ENCODE assay signal across 18 cellular contexts in the genomic region with DNA sequence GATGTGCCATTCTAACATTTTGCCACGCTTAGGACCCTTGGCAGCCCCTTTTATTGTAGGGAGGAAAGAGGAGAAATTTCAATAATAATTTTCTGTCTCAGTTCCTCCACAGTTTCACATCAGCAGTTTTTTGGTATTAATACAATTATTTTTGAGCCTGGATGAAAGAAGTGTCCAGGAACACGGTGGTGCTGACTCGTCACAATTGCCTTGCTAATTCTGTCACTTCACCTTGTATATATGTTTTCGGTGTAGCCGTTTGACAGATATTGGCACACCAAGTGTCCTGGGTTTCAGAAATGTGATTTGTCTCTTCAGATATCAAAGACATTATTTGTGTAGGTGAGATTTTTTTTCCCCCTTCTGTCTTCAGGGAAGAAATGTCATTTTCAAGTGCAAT.
DNase-seq lines count a peak whose midpoint lies in the region; ATAC-seq, FAIRE-seq and TF ChIP-seq lines count a peak whose summit lies in the region.
"Had no signal": no experiment of that assay in that cellular context is flagged by ENCODE, and none has a peak within 500 bp of the region (broad histone marks: within the 10 kb centered on the region; RNA-seq: fewer than 3 reads in every experiment).

No MANE protein-coding gene starts in this region.

- H3K36me3 ChIP-seq in IMR-90 (ENCODE audit: control insufficient read depth, insufficient read depth, low read length) (peaks cover 21% of the 10 kb centered on the region), H1 (ENCODE audit: control insufficient read depth in 2 of 4, insufficient read depth in 4 of 4, low read length in 3 of 4) (no peaks in the 10 kb centered on the region)

- H3K9me3 ChIP-seq in A549 (no peaks in the 10 kb centered on the region), IMR-90 (ENCODE audit: control insufficient read depth, insufficient read depth, low read length) (no peaks in the 10 kb centered on the region), H1 (ENCODE audit: insufficient read depth in 2 of 2, low read depth in 1 of 2, low read length in 1 of 2) (no peaks in the 10 kb centered on the region)
- H3K9me3 ChIP-seq: BLaER1, Caco-2 had no signal

- H3K27me3 ChIP-seq in IMR-90 (ENCODE audit: control insufficient read depth, insufficient read depth, low read length) (no peaks in the 10 kb centered on the region), H1 (replicated peaks in 1 of 4; ENCODE audit: control insufficient read depth in 3 of 4, extremely low read depth in 1 of 4, insufficient read depth in 3 of 4, low read length in 3 of 4) (no peaks in the 10 kb centered on the region)
- H3K27me3 ChIP-seq: BLaER1 had no signal

- POLR2A ChIA-PET in A549 (lab: Yijun Ruan, JAX), result interaction anchor here (0.6 kb wide), 2 partner anchors 190 to 1936 kb away, joined by 3 to 5 read pairs; a partner anchor contains a TSS
- POLR2A ChIA-PET in IMR-90 (lab: Charles Lee; ENCODE audit: unreplicated experiment), result interaction anchor here (0.6 to 0.7 kb wide), 2 partner anchors 579 to 766 kb away, joined by 4 to 7 read pairs; no protein-coding TSS in a partner anchor
- POLR2A ChIA-PET in H1 (lab: Charles Lee; ENCODE audit: partially characterized antibody), result interaction anchor here (0.6 kb wide), 1 partner anchor 133 kb away, joined by 3 read pairs; no protein-coding TSS in a partner anchor

- H4K5ac ChIP-seq in IMR-90 (ENCODE audit: low read depth, low read length) (no peak overlapping the region), H1 (ENCODE audit: insufficient read length, low read depth, low read length) (no peak overlapping the region)

- H2BK20ac ChIP-seq in IMR-90 (ENCODE audit: low read depth, low read length) (no peak overlapping the region), H1 (ENCODE audit: low read length) (no peak overlapping the region)

- H2AFZ ChIP-seq in IMR-90 (replicated peaks; ENCODE audit: low read length, poor library complexity) (no peak overlapping the region), H1 (ENCODE audit: low read length) (no peak overlapping the region)

- dilution Hi-C loops in IMR-90 (cut with HindIII; ENCODE audit: low sequenced_read_pairs, unreplicated experiment), result no loop called here

- H2BK5ac ChIP-seq in IMR-90 (ENCODE audit: low read depth, low read length, poor library complexity, severe bottlenecking) (no peak overlapping the region), H1 (ENCODE audit: low read depth, low read length) (no peak overlapping the region)

- BruUV-seq in IMR-90 (replicated peaks; lab: Mats Ljungman, UMichigan), result no TSS peak

- H3K56ac ChIP-seq in IMR-90 (ENCODE audit: extremely low read depth, insufficient read depth, low read length) (no peak overlapping the region), H1 (replicated peaks; ENCODE audit: insufficient read length, low read depth, low read length) (no peak overlapping the region)

- H2BK120ac ChIP-seq in IMR-90 (ENCODE audit: low read depth, low read length), result no peak overlapping the region
- no peak overlapping the region for H2BK120ac ChIP-seq in H1 (replicated peaks; ENCODE audit: low read depth, low read length)

- H2BK15ac ChIP-seq in IMR-90 (ENCODE audit: low read depth, low read length) (no peak overlapping the region), H1 (ENCODE audit: low read length) (no peak overlapping the region)

- H4K8ac ChIP-seq in IMR-90 (ENCODE audit: low read depth in 2 of 2, low read length in 2 of 2) (no peak overlapping the region), H1 (ENCODE audit: extremely low read depth, insufficient read depth, low read length) (no peak overlapping the region)

- H3K4ac ChIP-seq in IMR-90 (ENCODE audit: low read depth, low read length) (no peak overlapping the region), H1 (replicated peaks; ENCODE audit: insufficient read length, low read depth, low read length) (no peak overlapping the region)

- 68% methylated on average over 5 of the region's 5 CpGs for WGBS in A549 (ENCODE audit: missing lambda C conversion rate)
- WGBS in IMR-90 (ENCODE audit: extremely low coverage in 2 of 2, insufficient read length in 1 of 2), 2 experiments, result no CpG with 5 or more reads among the region's 5 CpGs
- WGBS in H1 (ENCODE audit: extremely low coverage in 1 of 2, insufficient coverage in 1 of 2, insufficient read length in 1 of 2, insufficient replicate concordance in 2 of 2, low coverage in 1 of 2, low lambda C conversion rate in 2 of 2, missing lambda C conversion rate in 1 of 2), 2 experiments, result 72% methylated on average over 5 of the region's 5 CpGs; no CpG with 5 or more reads in 1 of the 2 experiments

- no peak for TF ChIP-seq EP300 in A549 (IDR thresholded peaks at IDR 0.05)
- no peak for TF ChIP-seq EP300 in H1 (IDR thresholded peaks at IDR 0.05; ENCODE audit: borderline replicate concordance in 1 of 2, low read depth in 2 of 2, low read length in 2 of 2)

- H2BK12ac ChIP-seq in H1 (ENCODE audit: low read depth, low read length), result no peak overlapping the region

- H3K18ac ChIP-seq in IMR-90 (ENCODE audit: low read depth, low read length) (no peak overlapping the region), H1 (ENCODE audit: extremely low read depth, low read length) (no peak overlapping the region)

- H3K4me2 ChIP-seq in A549 (no peak overlapping the region), IMR-90 (ENCODE audit: low read depth, low read length) (no peak overlapping the region), H1 (ENCODE audit: insufficient read depth in 1 of 2, low read depth in 2 of 2, low read length in 2 of 2) (no peak overlapping the region)
- H3K4me2 ChIP-seq: BLaER1 had no signal

- H4K20me1 ChIP-seq in IMR-90 (ENCODE audit: insufficient read depth, low read length), result no peaks in the 10 kb centered on the region
- H4K20me1 ChIP-seq in H1 (replicated peaks in 1 of 2; ENCODE audit: control insufficient read depth in 1 of 2, insufficient read depth in 2 of 2, low read length in 2 of 2), result no peaks in the 10 kb centered on the region
- H4K20me1 ChIP-seq: BLaER1 had no signal

- no peaks in the 10 kb centered on the region; the same call in 1 of the 2 replicates for H3K23me2 ChIP-seq in H1 (ENCODE audit: low read depth, low read length)

- H2AK9ac ChIP-seq in IMR-90 (replicated peaks; ENCODE audit: low read depth, low read length, poor library complexity), result no peak overlapping the region

- H3K79me1 ChIP-seq in IMR-90 (ENCODE audit: low read depth in 1 of 2, low read length in 2 of 2) (peaks cover 13 to 31% of the 10 kb centered on the region in 2 experiments), H1 (ENCODE audit: low read depth, low read length) (no peaks in the 10 kb centered on the region)

- CTCF ChIA-PET in A549 (lab: Yijun Ruan, JAX) (no interaction called here), IMR-90 (lab: Yijun Ruan, JAX) (no interaction called here), H1 (lab: Charles Lee; ENCODE audit: partially characterized antibody) (no interaction called here)

- ATAC-seq in A549, result no peak
- no peak for ATAC-seq in IMR-90 (ENCODE audit: low read depth)
- ATAC-seq: CD8-positive, alpha-beta T cell had no signal

- no peak overlapping the region for H2AK5ac ChIP-seq in IMR-90 (ENCODE audit: low read depth, low read length)
- no peak overlapping the region for H2AK5ac ChIP-seq in H1 (ENCODE audit: low read depth, low read length)

- H3K79me2 ChIP-seq in H1 (ENCODE audit: control insufficient read depth in 1 of 2, insufficient read depth in 2 of 2, low read length in 2 of 2), result no peaks in the 10 kb centered on the region

- in situ Hi-C loops in IMR-90 (cut with MboI; ENCODE audit: low sequenced_read_pairs), result loop anchor here (25.0 kb wide), 1 partner anchor 362 kb away; no protein-coding TSS in a partner anchor

- DNase-seq in A549 (ENCODE audit: low read depth in 1 of 2, low spot score in 1 of 2) (no peak), IMR-90 (no peak), H1 (ENCODE audit: low read depth in 1 of 2, low spot score in 2 of 2) (no peak), NCI-H2227 (lab: John Stamatoyannopoulos, UW; ENCODE audit: unreplicated experiment) (no peak), dermis blood vessel endothelial cell (no peak), SW480 (ENCODE audit: low spot score) (no peak)
- DNase-seq: Caco-2; CD4-positive, CD25-positive, alpha-beta regulatory T cell; CD8-positive, alpha-beta T cell; DMS153; DND-41; GOT3; H7; HCEC 1CT had no signal

- 0 out of 2 replicates have a peak, but pooled peaks cover 9% of the 10 kb centered on the region for H3K9me1 ChIP-seq in IMR-90 (ENCODE audit: insufficient read depth, low read length)

- TF ChIP-seq CTCF in A549 (IDR thresholded peaks at IDR 0.05), result no peak
- no peak for TF ChIP-seq CTCF in IMR-90 (conservative IDR thresholded peaks at IDR 0.05; ENCODE audit: low read depth, low read length)
- TF ChIP-seq CTCF in H1 (IDR thresholded peaks at IDR 0.05; ENCODE audit: control extremely low read depth in 1 of 3, insufficient read depth in 1 of 3, low read depth in 1 of 3, low read length in 3 of 3), result no peak

- intact Hi-C loops in IMR-90 (cut with micrococcal nuclease), result no loop called here

- H3K27ac ChIP-seq in A549 (no peak overlapping the region), IMR-90 (ENCODE audit: insufficient read depth, low read length) (no peak overlapping the region), H1 (ENCODE audit: low read depth, low read length) (no peak overlapping the region)
- H3K27ac ChIP-seq: BLaER1, C4-2B had no signal

- H3K9ac ChIP-seq in IMR-90 (ENCODE audit: low read depth, low read length), result no peak overlapping the region
- no peak overlapping the region for H3K9ac ChIP-seq in H1 (replicated peaks in 1 of 4; ENCODE audit: extremely low read depth in 1 of 4, low read depth in 3 of 4, low read length in 3 of 4)
- H3K9ac ChIP-seq: BLaER1 had no signal

- H4K91ac ChIP-seq in IMR-90 (ENCODE audit: insufficient read depth, low read depth, low read length) (no peak overlapping the region), H1 (replicated peaks; ENCODE audit: insufficient read length, low read length) (no peak overlapping the region)

- H3K4me1 ChIP-seq in A549 (no peaks in the 10 kb centered on the region), IMR-90 (ENCODE audit: control insufficient read depth, insufficient read depth, low read length) (peaks cover 2% of the 10 kb centered on the region), H1 (replicated peaks in 1 of 4; ENCODE audit: control insufficient read depth in 3 of 4, insufficient read depth in 4 of 4, low read length in 3 of 4) (no peaks in the 10 kb centered on the region)
- H3K4me1 ChIP-seq: BLaER1, Caco-2 had no signal

- no peak for FAIRE-seq in A549 (lab: Jason Lieb, UNC)
- no peak for FAIRE-seq in H1 (lab: Jason Lieb, UNC)
- FAIRE-seq: G401.6, GM19239 had no signal

- no peak overlapping the region for H3K23ac ChIP-seq in IMR-90 (ENCODE audit: low read depth, low read length)
- H3K23ac ChIP-seq in H1 (ENCODE audit: insufficient read length), result no peak overlapping the region

- H3K14ac ChIP-seq in IMR-90 (replicated peaks; ENCODE audit: low read depth, low read length) (no peak overlapping the region), H1 (ENCODE audit: insufficient read length) (no peak overlapping the region)

- H3K4me3 ChIP-seq in A549, result no peak overlapping the region
- H3K4me3 ChIP-seq in IMR-90 (ENCODE audit: insufficient read depth, low read depth, low read length), result no peak overlapping the region
- no peak overlapping the region for H3K4me3 ChIP-seq in H1 (ENCODE audit: extremely low read depth in 1 of 4, insufficient read depth in 2 of 4, low read depth in 3 of 4, low read length in 4 of 4)
- H3K4me3 ChIP-seq: BLaER1 had no signal

- TF ChIP-seq RAD21 in A549 (conservative IDR thresholded peaks at IDR 0.05 in 1 of 2, IDR thresholded peaks at IDR 0.05 in 1 of 2), result no peak
- TF ChIP-seq RAD21 in IMR-90 (IDR thresholded peaks at IDR 0.05; ENCODE audit: low read length), result no peak
- TF ChIP-seq RAD21 in H1 (IDR thresholded peaks at IDR 0.05 in 1 of 2, conservative IDR thresholded peaks at IDR 0.05 in 1 of 2; ENCODE audit: low read depth in 2 of 2, low read length in 2 of 2), result no peak

- TF ChIP-seq POLR2A in A549 (IDR thresholded peaks at IDR 0.05; ENCODE audit: low read length), result no peak
- no peak for TF ChIP-seq POLR2A in IMR-90 (IDR thresholded peaks at IDR 0.05; ENCODE audit: low read depth, low read length)
- TF ChIP-seq POLR2A in H1 (IDR thresholded peaks at IDR 0.05; ENCODE audit: control extremely low read depth in 1 of 2, low read depth in 2 of 2, low read length in 2 of 2), result no peak
